In genomic region chr15:59885832-59886231, GRCh38 we compare ENCODE assay signal across 13 cellular contexts.
DNase-seq lines count a peak whose midpoint lies in the region; ATAC-seq and TF ChIP-seq lines count a peak whose summit lies in the region.
"Had no signal": no experiment of that assay in that cellular context is flagged by ENCODE, and none has a peak within 500 bp of the region (broad histone marks: within the 10 kb centered on the region; RNA-seq: fewer than 3 reads in every experiment).

No MANE protein-coding gene starts in this region.

- TF ChIP-seq POLR2A in thyroid gland (IDR thresholded peaks at IDR 0.05) = no peak

- H3K9me3 ChIP-seq in thyroid gland = no peaks in the 10 kb centered on the region
- H3K9me3 ChIP-seq: esophagus squamous epithelium had no signal

- WGBS in thyroid gland, 2 donors = 0 to 1% methylated on average over 7 of the region's 7 CpGs

- ATAC-seq in HG02623 (IDR thresholded peaks at IDR 0.05; ENCODE audit: unreplicated experiment) (no peak), HG02884 (IDR thresholded peaks at IDR 0.05; ENCODE audit: unreplicated experiment) (no peak), GM18511 (IDR thresholded peaks at IDR 0.05; ENCODE audit: unreplicated experiment) (no peak)
- ATAC-seq: right cardiac atrium had no signal

- H3K36me3 ChIP-seq in thyroid gland = no peaks in the 10 kb centered on the region
- H3K36me3 ChIP-seq: esophagus squamous epithelium had no signal

- peak; percentile 50 for DNase-seq in DMS 273 (lab: John Stamatoyannopoulos, UW; ENCODE audit: unreplicated experiment)
- DNase-seq in DMS 273 treated with DMSO at 0.1 percent for 48 hours (lab: John Stamatoyannopoulos, UW) = no peak
- DNase-seq in NCI-H226 = peak; percentile 92
- peak; percentile 8 to 31 for DNase-seq in cardiac fibroblast (ENCODE audit: low read depth in 2 of 2)
- peak; percentile 14 to 43 for DNase-seq in thyroid gland
- DNase-seq: activated CD4-positive, alpha-beta T cell treated with anti-CD3 and anti-CD28 coated beads for 1 hour; activated naive CD8-positive, alpha-beta T cell treated with anti-CD3 and anti-CD28 coated beads for 36 hours; esophagus squamous epithelium; right cardiac atrium had no signal

- H3K4me1 ChIP-seq in thyroid gland = peaks cover 11 to 12% of the 10 kb centered on the region in 2 donors

- TF ChIP-seq CTCF in cardiac fibroblast (IDR thresholded peaks at IDR 0.05; ENCODE audit: low read depth, low read length) (no peak), thyroid gland (IDR thresholded peaks at IDR 0.05) (no peak)

- intact Hi-C loops in thyroid gland (cut with DNase I) = no loop called here

- no peak overlapping the region for H3K27ac ChIP-seq in thyroid gland
- H3K27ac ChIP-seq: 22Rv1, esophagus squamous epithelium had no signal

- H3K27me3 ChIP-seq in thyroid gland = no peaks in the 10 kb centered on the region

- H3K4me3 ChIP-seq in cardiac fibroblast (replicated peaks in 1 of 2; ENCODE audit: low read depth in 2 of 2, low read length in 2 of 2) = no peak overlapping the region
- no peak overlapping the region for H3K4me3 ChIP-seq in thyroid gland (replicated peaks in 1 of 3)
- H3K4me3 ChIP-seq: esophagus squamous epithelium had no signal
